22 cellular contexts compared by ENCODE assay signal in genomic region chr10:62869958-62870357, GRCh38.
"Had no signal": no experiment of that assay in that cellular context is flagged by ENCODE, and none has a peak within 500 bp of the region (broad histone marks: within the 10 kb centered on the region; RNA-seq: fewer than 3 reads in every experiment).

No MANE protein-coding gene starts in this region.

- H3K9me3 ChIP-seq: body of pancreas, gastroesophageal sphincter, heart right ventricle, left lung, SK-N-SH, spleen, stomach, testis had no signal

- H3K4me1 Mint-ChIP-seq: activated B cell treated with CpG ODN at 0.5 μM for 24 hours, nephron progenitor cell had no signal

- H3K36me3 Mint-ChIP-seq: activated naive CD4-positive, alpha-beta T cell treated with anti-CD3 and anti-CD28 coated beads, Interleukin-2, amount 50 U/mL, for 24 hours; type B pancreatic cell had no signal

- ATAC-seq: body of pancreas, gastroesophageal sphincter, heart right ventricle, left lung had no signal

- H3K9me3 Mint-ChIP-seq: activated B cell treated with CpG ODN at 0.5 μM for 24 hours; activated naive CD4-positive, alpha-beta T cell treated with anti-CD3 and anti-CD28 coated beads, Interleukin-2, amount 50 U/mL, for 24 hours; type B pancreatic cell had no signal

- H3K4me3 Mint-ChIP-seq: activated B cell treated with CpG ODN at 0.5 μM for 24 hours; activated naive CD4-positive, alpha-beta T cell treated with anti-CD3 and anti-CD28 coated beads, Interleukin-2, amount 50 U/mL, for 24 hours; nephron progenitor cell; type B pancreatic cell had no signal

- H3K27me3 ChIP-seq: body of pancreas, dorsolateral prefrontal cortex, spleen, stomach, testis had no signal

- H3K27ac Mint-ChIP-seq: activated B cell treated with CpG ODN at 0.5 μM for 24 hours; activated naive CD4-positive, alpha-beta T cell treated with anti-CD3 and anti-CD28 coated beads, Interleukin-2, amount 50 U/mL, for 24 hours; nephron progenitor cell; type B pancreatic cell had no signal

- H3K9ac ChIP-seq: SK-N-SH had no signal

- H3K27ac ChIP-seq: body of pancreas, dorsolateral prefrontal cortex, gastroesophageal sphincter, heart right ventricle, left lung, spleen, stomach, testis had no signal

- DNase-seq: activated B cell treated with CpG ODN at 0.5 μM for 24 hours; activated CD4-positive, alpha-beta T cell treated with anti-CD3 and anti-CD28 coated beads, Interleukin-2, amount 50 U/mL, for 1 hour; activated effector memory CD4-positive, alpha-beta T cell treated with Interleukin-2 at 50 U/mL for 16 hours; amniotic stem cell; body of pancreas; central memory CD4-positive, alpha-beta T cell; dorsolateral prefrontal cortex; erythroblast; heart right ventricle; left lung; midbrain; nephron progenitor cell; posterior cingulate gyrus; retina; SK-N-SH; spleen; stimulated activated CD4-positive, alpha-beta T cell treated with anti-CD3 and anti-CD28 coated beads, Interleukin-2, amount 100 ng/mL, for 24 hours; stomach; testis had no signal

- H3K4me3 ChIP-seq: body of pancreas, dorsolateral prefrontal cortex, gastroesophageal sphincter, heart right ventricle, left lung, spleen, stomach, testis had no signal

- H3K4me1 ChIP-seq: body of pancreas, gastroesophageal sphincter, heart right ventricle, left lung, spleen, stomach, testis had no signal

- H3K36me3 ChIP-seq: gastroesophageal sphincter, heart right ventricle, left lung, spleen, stomach had no signal

- H3K4me2 ChIP-seq: SK-N-SH had no signal

- H3K9me2 ChIP-seq: SK-N-SH had no signal
